In genomic region chr12:54030889-54031860, GRCh38 we compare ENCODE assay signal across 1 cellular context.
TF ChIP-seq lines count a peak whose summit lies in the region.

No MANE protein-coding gene starts in this region.

TF ChIP-seq in endothelial cell of umbilical vein, 7 proteins besides CTCF, POLR2A, EP300 and RAD21:
- TF ChIP-seq EZH2 (IDR thresholded peaks at IDR 0.05; ENCODE audit: borderline replicate concordance, low read depth, low read length, severe bottlenecking) (peak; percentile 68), MAX (IDR thresholded peaks at IDR 0.05; ENCODE audit: insufficient read depth, insufficient read length) (no peak)
